Comparison of ENCODE assay signal across 20 cellular contexts in the genomic region with DNA sequence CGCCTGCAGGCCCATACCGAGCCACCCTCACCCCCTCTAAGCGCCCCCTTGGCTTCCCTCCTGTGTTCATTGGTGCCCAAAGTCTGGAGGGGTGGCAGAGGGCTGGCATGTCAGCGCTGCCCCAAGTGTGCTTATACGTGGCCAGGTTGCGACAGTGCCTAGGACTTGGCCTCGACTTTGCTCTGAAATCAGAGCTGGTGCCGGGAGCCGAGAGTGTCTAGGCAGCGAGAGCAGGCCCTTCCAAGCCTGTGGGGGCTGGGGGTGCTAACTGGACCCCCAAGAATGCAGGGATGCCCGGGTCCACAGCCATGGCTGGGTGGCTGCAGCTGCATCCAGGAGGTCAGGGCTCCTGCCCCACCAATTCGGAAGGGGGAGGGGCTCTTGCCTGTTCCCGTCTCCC.
A peak's percentile ranks its signal among the peaks of the same experiment; 100 is the strongest.
DNase-seq lines count a peak whose midpoint lies in the region; ATAC-seq and TF ChIP-seq lines count a peak whose summit lies in the region.
"Had no signal": no experiment of that assay in that cellular context is flagged by ENCODE, and none has a peak within 500 bp of the region (broad histone marks: within the 10 kb centered on the region; RNA-seq: fewer than 3 reads in every experiment).

No MANE protein-coding gene starts in this region.

- peak overlapping the region; percentile 11 to 24 for H3K27ac ChIP-seq in right atrium auricular region
- no peak overlapping the region for H3K27ac ChIP-seq in GM23338 (ENCODE audit: low read depth)
- no peak overlapping the region for H3K27ac ChIP-seq in neuronal stem cell (replicated peaks; ENCODE audit: low read length)
- H3K27ac ChIP-seq: GM23248 had no signal

- H3K4me2 ChIP-seq in GM23338 (no peak overlapping the region), neuronal stem cell (ENCODE audit: insufficient read depth, low read length, poor library complexity, severe bottlenecking) (no peak overlapping the region)

- H3F3A ChIP-seq in GM23338 (replicated peaks; ENCODE audit: low read depth), result no peaks in the 10 kb centered on the region

- peaks cover 4% of the 10 kb centered on the region; the same call in 1 of the 3 replicates for H3K9me3 Mint-ChIP-seq in GM23338
- H3K9me3 Mint-ChIP-seq in central memory CD8-positive, alpha-beta T cell, result no peaks in the 10 kb centered on the region
- H3K9me3 Mint-ChIP-seq: HFFc6, IgD-negative memory B cell had no signal

- no peak for DNase-seq in right atrium auricular region (ENCODE audit: low spot score)
- DNase-seq in left ventricle myocardium superior, result no peak
- no peak for DNase-seq in GM23338 (ENCODE audit: low spot score)
- DNase-seq in central memory CD8-positive, alpha-beta T cell (ENCODE audit: low spot score in 2 of 2), result no peak
- DNase-seq in neuronal stem cell (ENCODE audit: low spot score), result no peak
- no peak for DNase-seq in G401 (ENCODE audit: low spot score)
- no peak for DNase-seq in LoVo (ENCODE audit: low spot score)
- no peak for DNase-seq in DMS114 treated with DMSO at 0.1 percent for 48 hours (lab: John Stamatoyannopoulos, UW; ENCODE audit: unreplicated experiment)
- DNase-seq: 8988T; C1 segment of cervical spinal cord; Caco-2; CD4-positive, CD25-positive, alpha-beta regulatory T cell; DMS153; DMS79; GF-D8; GM23248; HFFc6; KBM-7 had no signal

- no peak overlapping the region for H4K91ac ChIP-seq in neuronal stem cell (ENCODE audit: low read depth, low read length, poor library complexity)

- H3K36me3 Mint-ChIP-seq in GM23338 (ENCODE audit: low read depth), result peaks cover 16% of the 10 kb centered on the region
- H3K36me3 Mint-ChIP-seq in central memory CD8-positive, alpha-beta T cell (ENCODE audit: insufficient read depth), result peaks cover 3% of the 10 kb centered on the region

- H2BK5ac ChIP-seq in neuronal stem cell (ENCODE audit: low read length), result peak overlapping the region; percentile 21

- H4K20me1 ChIP-seq in GM23338 (replicated peaks; ENCODE audit: insufficient read depth), result peaks cover 4% of the 10 kb centered on the region; the same call in 1 of the 2 replicates

- no peak overlapping the region for H2BK12ac ChIP-seq in neuronal stem cell (ENCODE audit: low read length)

- H2AK5ac ChIP-seq in neuronal stem cell (ENCODE audit: low read depth, low read length), result no peak overlapping the region

- H2BK120ac ChIP-seq in neuronal stem cell (ENCODE audit: low read depth, low read length), result no peak overlapping the region

- H3K36me3 ChIP-seq in right atrium auricular region (no peaks in the 10 kb centered on the region), GM23338 (ENCODE audit: insufficient read depth) (no peaks in the 10 kb centered on the region), neuronal stem cell (replicated peaks in 1 of 2; ENCODE audit: control insufficient read depth in 2 of 2, insufficient read depth in 2 of 2, low read length in 2 of 2) (peaks cover 0 to 7% of the 10 kb centered on the region in 2 donors)

- H3K14ac ChIP-seq in neuronal stem cell (ENCODE audit: low read length), result no peak overlapping the region

- H3K9me2 ChIP-seq in GM23338 (ENCODE audit: insufficient read depth), result no peaks in the 10 kb centered on the region

- TF ChIP-seq CTCF in right atrium auricular region (IDR thresholded peaks at IDR 0.05) (no peak), GM23338 (conservative IDR thresholded peaks at IDR 0.05; ENCODE audit: low read depth in 2 of 2) (no peak)

- intact Hi-C loops in left ventricle myocardium superior (cut with micrococcal nuclease), result no loop called here

- no CpG with 5 or more reads among the region's 13 CpGs for WGBS in neuronal stem cell (ENCODE audit: extremely low coverage in 2 of 2, insufficient read length in 2 of 2, insufficient replicate concordance in 1 of 2), 2 donors

- H3K23ac ChIP-seq in neuronal stem cell (ENCODE audit: low read depth, low read length, poor library complexity), result peak overlapping the region; percentile 47

- H3K4ac ChIP-seq in neuronal stem cell (ENCODE audit: low read length), result no peak overlapping the region

- H3K79me2 ChIP-seq in GM23338 (replicated peaks; ENCODE audit: insufficient read depth), result peaks cover 79% of the 10 kb centered on the region

- H3K4me1 Mint-ChIP-seq in GM23338, result peaks cover 62% of the 10 kb centered on the region
- peaks cover 81% of the 10 kb centered on the region for H3K4me1 Mint-ChIP-seq in central memory CD8-positive, alpha-beta T cell

- no peak overlapping the region for H4K8ac ChIP-seq in neuronal stem cell (ENCODE audit: low read depth, low read length)

- peak overlapping the region; percentile 9 for H3K9ac ChIP-seq in neuronal stem cell (ENCODE audit: low read depth, low read length, poor library complexity)
- H3K9ac ChIP-seq: GM23248 had no signal

- no peak overlapping the region for H3K4me3 Mint-ChIP-seq in GM23338
- no peak overlapping the region for H3K4me3 Mint-ChIP-seq in central memory CD8-positive, alpha-beta T cell
- H3K4me3 Mint-ChIP-seq: CD4-positive, CD25-positive, alpha-beta regulatory T cell; HFFc6; IgD-negative memory B cell had no signal

- in situ Hi-C loops in G401 (cut with HindIII; ENCODE audit: low sequenced_read_pairs), result no loop called here

- H3K4me1 ChIP-seq in right atrium auricular region, result peaks cover 2 to 75% of the 10 kb centered on the region in 2 donors
- H3K4me1 ChIP-seq in GM23338 (ENCODE audit: insufficient read depth), result peaks cover 29% of the 10 kb centered on the region
- H3K4me1 ChIP-seq in neuronal stem cell (ENCODE audit: control insufficient read depth in 2 of 2, insufficient read depth in 1 of 2, low read depth in 1 of 2, low read length in 2 of 2), result peaks cover 18 to 33% of the 10 kb centered on the region in 2 donors
- H3K4me1 ChIP-seq: Caco-2 had no signal

- no peak overlapping the region for H3K4me3 ChIP-seq in right atrium auricular region
- no peak overlapping the region for H3K4me3 ChIP-seq in GM23338
- no peak overlapping the region for H3K4me3 ChIP-seq in neuronal stem cell (ENCODE audit: low read length in 2 of 2)
- H3K4me3 ChIP-seq: GM23248 had no signal

- H3K27ac Mint-ChIP-seq in GM23338, result no peak overlapping the region
- H3K27ac Mint-ChIP-seq in central memory CD8-positive, alpha-beta T cell (ENCODE audit: low read depth), result peak overlapping the region; percentile 48

- H3K27me3 Mint-ChIP-seq in GM23338 (ENCODE audit: insufficient read depth, low read depth, poor library complexity), result peaks cover 5% of the 10 kb centered on the region
- H3K27me3 Mint-ChIP-seq in central memory CD8-positive, alpha-beta T cell, result no peaks in the 10 kb centered on the region
- H3K27me3 Mint-ChIP-seq: CD4-positive, CD25-positive, alpha-beta regulatory T cell; IgD-negative memory B cell had no signal

- H2BK15ac ChIP-seq in neuronal stem cell (ENCODE audit: low read length), result no peak overlapping the region

- no peaks in the 10 kb centered on the region for H3K27me3 ChIP-seq in right atrium auricular region
- no peaks in the 10 kb centered on the region for H3K27me3 ChIP-seq in GM23338 (ENCODE audit: insufficient read depth)
- no peaks in the 10 kb centered on the region for H3K27me3 ChIP-seq in neuronal stem cell (ENCODE audit: control insufficient read depth in 3 of 3, insufficient read depth in 3 of 3, low read depth in 1 of 3, low read length in 3 of 3)

- peak overlapping the region; percentile 62 for H3K18ac ChIP-seq in neuronal stem cell (ENCODE audit: low read length)

- no peaks in the 10 kb centered on the region for H3K9me3 ChIP-seq in right atrium auricular region
- peaks cover 0 to 14% of the 10 kb centered on the region in 2 donors for H3K9me3 ChIP-seq in neuronal stem cell (replicated peaks in 1 of 2; ENCODE audit: control insufficient read depth in 2 of 2, insufficient read depth in 1 of 2, low read depth in 1 of 2, low read length in 2 of 2)
- H3K9me3 ChIP-seq: Caco-2 had no signal

- H3K79me1 ChIP-seq in neuronal stem cell (ENCODE audit: low read depth, low read length), result peaks cover 5% of the 10 kb centered on the region

- H2AFZ ChIP-seq in GM23338 (no peak overlapping the region), neuronal stem cell (ENCODE audit: low read length) (no peak overlapping the region)
- H2AFZ ChIP-seq: GM23248 had no signal

- no peak for ATAC-seq in left ventricle myocardium superior
- peak; percentile 19; the same call in 1 of the 3 replicates for ATAC-seq in GM23338
- ATAC-seq in central memory CD8-positive, alpha-beta T cell (replicated peaks; ENCODE audit: extremely low read depth, poor library complexity, severe bottlenecking), result no peak
- ATAC-seq: HCT116 had no signal

TF ChIP-seq in GM23338, 12 proteins besides CTCF, POLR2A, EP300 and RAD21:
- TF ChIP-seq POLR2AphosphoS5 (IDR thresholded peaks at IDR 0.05; ENCODE audit: low read depth), result no peak
- no peak for TF ChIP-seq EZH2 (IDR thresholded peaks at IDR 0.05; ENCODE audit: low read depth, unreplicated experiment)

Comparison
In these comparisons a context has a peak if more than half of its experiments do, and no peak if none do; other contexts are left out.
1. H3K27ac ChIP-seq: peak in right atrium auricular region (2 of 2); none in GM23338 (single experiment) and neuronal stem cell (single experiment).